23 cellular contexts compared by ENCODE assay signal in genomic region chr14:65749287-65749686, GRCh38.
DNase-seq lines count a peak whose midpoint lies in the region; ATAC-seq, FAIRE-seq and TF ChIP-seq lines count a peak whose summit lies in the region.
"Had no signal": no experiment of that assay in that cellular context is flagged by ENCODE, and none has a peak within 500 bp of the region (broad histone marks: within the 10 kb centered on the region; RNA-seq: fewer than 3 reads in every experiment).

No MANE protein-coding gene starts in this region.

- ATAC-seq in HepG2: no peak
- ATAC-seq in right lobe of liver: no peak
- no peak for ATAC-seq in CD8-positive, alpha-beta T cell
- ATAC-seq in HG03139 (IDR thresholded peaks at IDR 0.05; ENCODE audit: unreplicated experiment): no peak
- ATAC-seq: A549, GM12878 had no signal

- TF ChIP-seq CTCF in HepG2 (CRISPR knock-in tag; IDR thresholded peaks at IDR 0.05) (no peak), right lobe of liver (IDR thresholded peaks at IDR 0.05) (no peak)
- no peak for TF ChIP-seq CTCF in CD8-positive, alpha-beta T cell (IDR thresholded peaks at IDR 0.05)

- H3K4me3 ChIP-seq in HepG2 (replicated peaks in 1 of 3; ENCODE audit: insufficient read depth in 1 of 3, low read depth in 2 of 3, low read length in 3 of 3) (no peak overlapping the region), right lobe of liver (no peak overlapping the region)
- H3K4me3 ChIP-seq in CD8-positive, alpha-beta T cell (ENCODE audit: low read depth, low read length): no peak overlapping the region
- H3K4me3 ChIP-seq: A549; BLaER1 treated with 17β-estradiol and CSF1 and Interleukin-3, amounts not matched to agents 10 nM and 100 nM; GM12878 had no signal

- no peak for TF ChIP-seq EP300 in HepG2 (IDR thresholded peaks at IDR 0.05; ENCODE audit: low read depth in 2 of 2, low read length in 2 of 2)
- TF ChIP-seq EP300 in HepG2 (CRISPR knock-in tag; IDR thresholded peaks at IDR 0.05; ENCODE audit: borderline replicate concordance): no peak

- DNase-seq in HepG2 (ENCODE audit: low spot score) (no peak), right lobe of liver (no peak), GM19239 (ENCODE audit: insufficient read length, low spot score) (no peak)
- no peak for DNase-seq in CD8-positive, alpha-beta T cell
- DNase-seq: AML-193; CD8-positive, alpha-beta memory T cell; COR-L47; DMS 273 treated with DMSO at 0.1 percent for 48 hours; DMS153; DMS53; DMS79; DND-41; EL; GDM1 had no signal

- no peak overlapping the region for H3K4me3 Mint-ChIP-seq in CD8-positive, alpha-beta T cell
- H3K4me3 Mint-ChIP-seq: B cell; CD8-positive, alpha-beta memory T cell had no signal

- 59% methylated on average over 3 of the region's 3 CpGs for WGBS in HepG2 (ENCODE audit: low lambda C conversion rate)
- 55% methylated on average over 3 of the region's 3 CpGs for WGBS in right lobe of liver (ENCODE audit: insufficient coverage, low coverage, low lambda C conversion rate, missing lambda C conversion rate)

- H3K4me1 Mint-ChIP-seq in CD8-positive, alpha-beta T cell (ENCODE audit: low read depth): peaks cover 16% of the 10 kb centered on the region
- H3K4me1 Mint-ChIP-seq: B cell had no signal

- H3K27ac ChIP-seq in HepG2 (ENCODE audit: extremely low read length, insufficient read depth, low read length): no peak overlapping the region
- H3K27ac ChIP-seq in right lobe of liver: no peak overlapping the region
- no peak overlapping the region for H3K27ac ChIP-seq in CD8-positive, alpha-beta T cell (ENCODE audit: low read depth, low read length)
- H3K27ac ChIP-seq: 22Rv1; A549; BLaER1 treated with 17β-estradiol and CSF1 and Interleukin-3, amounts not matched to agents 10 nM and 100 nM; C4-2B had no signal

- peak overlapping the region; percentile 24 for H3K27ac Mint-ChIP-seq in CD8-positive, alpha-beta T cell
- H3K27ac Mint-ChIP-seq: B cell had no signal

- CTCF ChIA-PET in HepG2 (lab: Yijun Ruan, JAX; ENCODE audit: low intra/inter-chr PET ratio, low total read pairs): no interaction called here
- CTCF ChIA-PET in CD8-positive, alpha-beta T cell (lab: Charles Lee): no interaction called here

- POLR2A ChIA-PET in HepG2 (lab: Yijun Ruan, JAX): no interaction called here
- POLR2A ChIA-PET in CD8-positive, alpha-beta T cell (lab: Charles Lee): no interaction called here

- TF ChIP-seq POLR2A in HepG2 (IDR thresholded peaks at IDR 0.05; ENCODE audit: insufficient read depth in 1 of 2, low read depth in 2 of 2, low read length in 2 of 2) (no peak), right lobe of liver (IDR thresholded peaks at IDR 0.05) (no peak)

- no peaks in the 10 kb centered on the region for H3K9me3 Mint-ChIP-seq in CD8-positive, alpha-beta T cell
- H3K9me3 Mint-ChIP-seq: CD8-positive, alpha-beta memory T cell had no signal

- intact Hi-C loops in HepG2 (cut with micrococcal nuclease; ENCODE audit: unreplicated experiment) (no loop called here), right lobe of liver (cut with DNase I) (no loop called here)
- intact Hi-C loops in CD8-positive, alpha-beta T cell (cut with DNase I, micrococcal nuclease): no loop called here

- H3K36me3 ChIP-seq in HepG2 (replicated peaks in 1 of 2; ENCODE audit: control insufficient read depth in 1 of 2, insufficient read depth in 2 of 2, low read length in 2 of 2) (no peaks in the 10 kb centered on the region), right lobe of liver (no peaks in the 10 kb centered on the region)
- no peaks in the 10 kb centered on the region for H3K36me3 ChIP-seq in CD8-positive, alpha-beta T cell (ENCODE audit: insufficient read depth, low read length)
- H3K36me3 ChIP-seq: BLaER1 treated with 17β-estradiol and CSF1 and Interleukin-3, amounts not matched to agents 10 nM and 100 nM had no signal

- H3K27me3 ChIP-seq in HepG2 (ENCODE audit: control insufficient read depth in 1 of 2, insufficient read depth in 2 of 2, low read length in 2 of 2) (no peaks in the 10 kb centered on the region), right lobe of liver (no peaks in the 10 kb centered on the region)
- no peaks in the 10 kb centered on the region for H3K27me3 ChIP-seq in CD8-positive, alpha-beta T cell (ENCODE audit: insufficient read depth, low read length)
- H3K27me3 ChIP-seq: BLaER1 treated with 17β-estradiol and CSF1 and Interleukin-3, amounts not matched to agents 10 nM and 100 nM had no signal

- FAIRE-seq in HepG2 (lab: Jason Lieb, UNC) (no peak), GM19239 (lab: Jason Lieb, UNC) (no peak)
- FAIRE-seq: A549, GM12878, GM12892, GM18507 had no signal

- H3K36me3 Mint-ChIP-seq in CD8-positive, alpha-beta T cell: peaks cover 7% of the 10 kb centered on the region

- H3K4me1 ChIP-seq in HepG2 (ENCODE audit: insufficient read depth, low read length) (peaks cover 44% of the 10 kb centered on the region), right lobe of liver (no peaks in the 10 kb centered on the region)
- H3K4me1 ChIP-seq in CD8-positive, alpha-beta T cell (ENCODE audit: insufficient read depth, low read length): peaks cover 5% of the 10 kb centered on the region
- H3K4me1 ChIP-seq: A549; BLaER1 treated with 17β-estradiol and CSF1 and Interleukin-3, amounts not matched to agents 10 nM and 100 nM had no signal

- no peak for TF ChIP-seq RAD21 in HepG2 (CRISPR knock-in tag; IDR thresholded peaks at IDR 0.05)

- no peaks in the 10 kb centered on the region for H3K79me2 ChIP-seq in HepG2 (ENCODE audit: insufficient read depth, low read length)

- H3K9me3 ChIP-seq in HepG2 (ENCODE audit: low read length) (no peaks in the 10 kb centered on the region), right lobe of liver (no peaks in the 10 kb centered on the region)
- no peaks in the 10 kb centered on the region for H3K9me3 ChIP-seq in CD8-positive, alpha-beta T cell (ENCODE audit: low read length)
- H3K9me3 ChIP-seq: A549; BLaER1 treated with 17β-estradiol and CSF1 and Interleukin-3, amounts not matched to agents 10 nM and 100 nM had no signal

- no peak overlapping the region for H3K4me2 ChIP-seq in HepG2 (ENCODE audit: low read depth, low read length)
- H3K4me2 ChIP-seq: A549; BLaER1 treated with 17β-estradiol and CSF1 and Interleukin-3, amounts not matched to agents 10 nM and 100 nM had no signal

- H3K9ac ChIP-seq in HepG2 (ENCODE audit: insufficient read depth, low read depth, low read length): no peak overlapping the region
- H3K9ac ChIP-seq: BLaER1 treated with 17β-estradiol and CSF1 and Interleukin-3, amounts not matched to agents 10 nM and 100 nM had no signal

- H4K20me1 ChIP-seq in HepG2 (ENCODE audit: insufficient read depth, low read length): no peaks in the 10 kb centered on the region
- H4K20me1 ChIP-seq: BLaER1 treated with 17β-estradiol and CSF1 and Interleukin-3, amounts not matched to agents 10 nM and 100 nM had no signal

- H3K27me3 Mint-ChIP-seq in CD8-positive, alpha-beta T cell (ENCODE audit: low read depth): no peaks in the 10 kb centered on the region
- H3K27me3 Mint-ChIP-seq: B cell; CD8-positive, alpha-beta memory T cell had no signal

- H2AFZ ChIP-seq in HepG2 (ENCODE audit: low read length): no peak overlapping the region

- BruUV-seq in HepG2 (replicated peaks; lab: Mats Ljungman, UMichigan): no TSS peak

- in situ Hi-C loops in HepG2 (cut with HindIII; ENCODE audit: extremely low pct_ligation_motif_present, low pct_unique_long_range_greater_than_20kb): no loop called here

TF ChIP-seq in HepG2, 621 proteins besides CTCF, POLR2A, EP300 and RAD21:
- TF ChIP-seq CEBPB (IDR thresholded peaks at IDR 0.05; ENCODE audit: borderline replicate concordance, low read depth, low read length) (peak; percentile 11; the same call in 1 of the 2 replicates), ONECUT2 (CRISPR knock-in tag; IDR thresholded peaks at IDR 0.05) (0 out of 2 replicates have a peak, but pooled peaks have one; percentile 44), KAT2B (IDR thresholded peaks at IDR 0.05; ENCODE audit: borderline replicate concordance, low read depth, low read length) (peak; percentile 94), SCMH1 (CRISPR knock-in tag; IDR thresholded peaks at IDR 0.05; ENCODE audit: borderline replicate concordance) (no peak)
